Comparison of ENCODE assay signal across 8 cellular contexts in genomic region chr9:92138157-92138959, GRCh38. TPM values are rescaled to one million over a fixed set of nuclear protein-coding genes. Genes with fewer than 3 reads are reported as not detected.
DNase-seq lines count a peak whose midpoint lies in the region; ATAC-seq and TF ChIP-seq lines count a peak whose summit lies in the region.

No MANE protein-coding gene starts in this region.

- no peak overlapping the region for H3K9ac ChIP-seq in HCT116 (ENCODE audit: low read length)

- H3K4me3 Mint-ChIP-seq in CD4-positive, CD25-positive, alpha-beta regulatory T cell = no peak overlapping the region

- H4K20me1 ChIP-seq in HCT116 (ENCODE audit: insufficient read depth) = no peaks in the 10 kb centered on the region
- H4K20me1 ChIP-seq in PC-9 (ENCODE audit: insufficient read depth) = no peaks in the 10 kb centered on the region; the same call in 1 of the 2 replicates

- no peaks in the 10 kb centered on the region for H3F3A ChIP-seq in PC-9 (ENCODE audit: insufficient read depth, low read depth)

- H3K27me3 Mint-ChIP-seq in CD4-positive, CD25-positive, alpha-beta regulatory T cell = peaks cover 59% of the 10 kb centered on the region

- H3K4me2 ChIP-seq in HCT116 (ENCODE audit: low read length) = no peak overlapping the region
- peak overlapping the region; percentile 2; the same call in 1 of the 2 replicates for H3K4me2 ChIP-seq in PC-9

- TF ChIP-seq POLR2A in HCT116 (IDR thresholded peaks at IDR 0.05; ENCODE audit: borderline replicate concordance, extremely low read depth, insufficient read depth, insufficient read length) = no peak

- POLR2A ChIA-PET in HCT116 (lab: Charles Lee) = interaction anchor here (1.2 kb wide), 1 partner anchor 10 kb away, joined by 3 read pairs; no protein-coding TSS in a partner anchor
- POLR2A ChIA-PET in PC-9 (lab: Charles Lee; ENCODE audit: unreplicated experiment) = interaction anchor here (0.5 kb wide), 1 partner anchor 324 kb away, joined by 3 read pairs; no protein-coding TSS in a partner anchor

- H3K27me3 ChIP-seq in CD4-positive, CD25-positive, alpha-beta regulatory T cell (ENCODE audit: control insufficient read depth, insufficient read depth, low read length) = peaks cover 2% of the 10 kb centered on the region
- H3K27me3 ChIP-seq in HCT116 (ENCODE audit: insufficient read depth, low read length) = 0 out of 2 replicates have a peak, but pooled peaks cover 3% of the 10 kb centered on the region
- peaks cover 14% of the 10 kb centered on the region; the same call in 1 of the 2 replicates for H3K27me3 ChIP-seq in PC-9 (ENCODE audit: insufficient read depth, low read depth)
- peaks cover 0 to 15% of the 10 kb centered on the region in 2 donors for H3K27me3 ChIP-seq in tibial artery

- no peak overlapping the region for H3K4me3 ChIP-seq in CD4-positive, CD25-positive, alpha-beta regulatory T cell (ENCODE audit: low read depth, low read length)
- no peak overlapping the region for H3K4me3 ChIP-seq in HCT116 (replicated peaks in 1 of 2; ENCODE audit: low read depth in 1 of 2, low read length in 2 of 2)
- H3K4me3 ChIP-seq in PC-9 = no peak overlapping the region
- H3K4me3 ChIP-seq in fibroblast of pulmonary artery (replicated peaks; ENCODE audit: low read depth, low read length) = no peak overlapping the region
- H3K4me3 ChIP-seq in tibial artery = no peak overlapping the region

- no peaks in the 10 kb centered on the region for H3K36me3 ChIP-seq in CD4-positive, CD25-positive, alpha-beta regulatory T cell (ENCODE audit: control insufficient read depth, insufficient read depth, low read length)
- H3K36me3 ChIP-seq in HCT116 (ENCODE audit: control insufficient read depth in 1 of 2, insufficient read depth in 2 of 2, low read length in 2 of 2) (no peaks in the 10 kb centered on the region), PC-9 (ENCODE audit: low read depth) (no peaks in the 10 kb centered on the region), tibial artery (no peaks in the 10 kb centered on the region)

- TF ChIP-seq CTCF in HCT116 (IDR thresholded peaks at IDR 0.05 in 2 of 3, conservative IDR thresholded peaks at IDR 0.05 in 1 of 3; ENCODE audit: borderline replicate concordance in 1 of 3, insufficient read depth in 1 of 3, low read depth in 2 of 3, low read length in 2 of 3) (peak in 2 of 3 experiments; percentile 87 to 90; a peak in 4 of 6 replicates), PC-9 (conservative IDR thresholded peaks at IDR 0.05) (peak; percentile 92), fibroblast of pulmonary artery (IDR thresholded peaks at IDR 0.05; ENCODE audit: low read length, missing control alignments) (peak; percentile 71), omental fat pad (IDR thresholded peaks at IDR 0.05) (no peak), tibial artery (IDR thresholded peaks at IDR 0.05) (peak; percentile 62 to 85)

- H3K9me2 ChIP-seq in HCT116 (ENCODE audit: insufficient read depth) = no peaks in the 10 kb centered on the region
- no peaks in the 10 kb centered on the region for H3K9me2 ChIP-seq in PC-9 (ENCODE audit: insufficient read depth)

- H3K27ac ChIP-seq in CD4-positive, CD25-positive, alpha-beta regulatory T cell (ENCODE audit: insufficient read depth, low read length, poor library complexity, severe bottlenecking) = no peak overlapping the region
- no peak overlapping the region for H3K27ac ChIP-seq in HCT116 (ENCODE audit: low read depth, low read length)
- no peak overlapping the region for H3K27ac ChIP-seq in PC-9
- H3K27ac ChIP-seq in tibial artery = no peak overlapping the region

- RAD21 ChIA-PET in HCT116 (lab: Charles Lee; ENCODE audit: low non-redundant PET in 1 of 2, low total read pairs in 2 of 2, uncharacterized antibody in 2 of 2, unreplicated experiment in 2 of 2) = interaction anchor here (0.6 to 1.1 kb wide), 5 partner anchors 40 to 652 kb away, joined by 3 read pairs; no protein-coding TSS in a partner anchor

- peak; percentile 52 to 58 for ATAC-seq in CD4-positive, CD25-positive, alpha-beta regulatory T cell (ENCODE audit: low read depth in 2 of 2)
- ATAC-seq in HCT116 (peak; percentile 68), omental fat pad (ENCODE audit: low FRiP score) (peak; percentile 38), GM21367 (IDR thresholded peaks at IDR 0.05; ENCODE audit: unreplicated experiment) (no peak)

- H3K9me3 ChIP-seq in CD4-positive, CD25-positive, alpha-beta regulatory T cell (ENCODE audit: control insufficient read depth in 2 of 2, low read length in 2 of 2) = no peaks in the 10 kb centered on the region
- no peaks in the 10 kb centered on the region for H3K9me3 ChIP-seq in HCT116 (ENCODE audit: control insufficient read depth in 1 of 2, insufficient read depth in 1 of 2, low read depth in 1 of 2, low read length in 2 of 2)
- H3K9me3 ChIP-seq in PC-9 (ENCODE audit: insufficient read depth, low read depth) = no peaks in the 10 kb centered on the region
- H3K9me3 ChIP-seq in tibial artery = no peaks in the 10 kb centered on the region

- no peaks in the 10 kb centered on the region for H3K36me3 Mint-ChIP-seq in CD4-positive, CD25-positive, alpha-beta regulatory T cell

- no peak for TF ChIP-seq RAD21 in HCT116 (IDR thresholded peaks at IDR 0.05; ENCODE audit: low read depth)

- no peak overlapping the region for H3K27ac Mint-ChIP-seq in CD4-positive, CD25-positive, alpha-beta regulatory T cell

- no TSS peak for BruUV-seq in HCT116 (replicated peaks; lab: Mats Ljungman, UMichigan)
- no TSS peak for BruUV-seq in PC-9 (replicated peaks; lab: Mats Ljungman, UMichigan)

- peaks cover 18% of the 10 kb centered on the region for H3K4me1 ChIP-seq in CD4-positive, CD25-positive, alpha-beta regulatory T cell (ENCODE audit: control insufficient read depth, insufficient read depth, low read length, poor library complexity, severe bottlenecking)
- H3K4me1 ChIP-seq in HCT116 (ENCODE audit: control insufficient read depth in 1 of 2, insufficient read depth in 2 of 2, low read length in 2 of 2) = peaks cover 2 to 22% of the 10 kb centered on the region in 2 experiments; a peak in 3 of 4 replicates
- H3K4me1 ChIP-seq in PC-9 (replicated peaks; ENCODE audit: insufficient read depth) = peaks cover 9% of the 10 kb centered on the region; the same call in 1 of the 2 replicates
- peaks cover 0 to 33% (median 21%) of the 10 kb centered on the region in 4 donors for H3K4me1 ChIP-seq in tibial artery

- intact Hi-C loops in HCT116 (cut with micrococcal nuclease) = loop anchor here (2.0 to 5.0 kb wide), 4 partner anchors 99 to 654 kb away; no protein-coding TSS in a partner anchor
- intact Hi-C loops in PC-9 (cut with micrococcal nuclease; ENCODE audit: unreplicated experiment) = loop anchor here (1.0 kb wide), 1 partner anchor 496 kb away; no protein-coding TSS in a partner anchor
- intact Hi-C loops in tibial artery (cut with DNase I; ENCODE audit: low total_unique reads) = no loop called here

- peaks cover 0 to 16% (median 13%) of the 10 kb centered on the region in 4 donors for H3K4me1 Mint-ChIP-seq in CD4-positive, CD25-positive, alpha-beta regulatory T cell

- H3K79me2 ChIP-seq in HCT116 (ENCODE audit: insufficient read depth, low read length) = no peaks in the 10 kb centered on the region
- no peaks in the 10 kb centered on the region for H3K79me2 ChIP-seq in PC-9 (ENCODE audit: low read depth)

- CTCF ChIA-PET in HCT116 (lab: Charles Lee) (interaction anchor here (0.7 to 4.5 kb wide), 21 partner anchors 9 to 653 kb away, joined by 3 to 38 read pairs (median 4); partner anchors contain the start of gene CENPP), PC-9 (lab: Charles Lee) (interaction anchor here (0.6 to 1.2 kb wide), 6 partner anchors 74 to 497 kb away, joined by 3 to 4 read pairs (median 3); no protein-coding TSS in a partner anchor)

- peaks cover 0 to 1% (median 0%) of the 10 kb centered on the region in 7 donors for H3K9me3 Mint-ChIP-seq in CD4-positive, CD25-positive, alpha-beta regulatory T cell

- peak; percentile 56 to 64 (median 62) for DNase-seq in CD4-positive, CD25-positive, alpha-beta regulatory T cell
- DNase-seq in HCT116 (ENCODE audit: low read depth, low spot score) (no peak), PC-9 (peak in 1 of 2 experiments; percentile 75), fibroblast of pulmonary artery (ENCODE audit: low read depth) (peak; percentile 62), omental fat pad (ENCODE audit: low spot score) (peak; percentile 57), tibial artery (no peak)
- peak; percentile 48 to 65 for DNase-seq in activated T-helper 1 cell treated with anti-CD3 and anti-CD28 coated beads, Interleukin-2, amount 50 U/mL, for 16 hours (ENCODE audit: low read depth in 1 of 2, low spot score in 1 of 2)

- H2AFZ ChIP-seq in HCT116 (ENCODE audit: low read depth, low read length, poor library complexity, severe bottlenecking) (peak overlapping the region; percentile 78), PC-9 (no peak overlapping the region)

TF ChIP-seq in HCT116, 20 proteins besides CTCF, POLR2A, EP300 and RAD21 (continues in another document):
- no peak for TF ChIP-seq SRF (IDR thresholded peaks at IDR 0.05; ENCODE audit: low read depth)
- TF ChIP-seq YY1 (IDR thresholded peaks at IDR 0.05; ENCODE audit: extremely low read depth, insufficient replicate concordance, low read depth, low read length) = no peak
- TF ChIP-seq ATF3 (IDR thresholded peaks at IDR 0.05) = no peak
- no peak for TF ChIP-seq EGR1 (IDR thresholded peaks at IDR 0.05; ENCODE audit: low read depth)
- TF ChIP-seq ZNF274 (IDR thresholded peaks at IDR 0.05; ENCODE audit: low read depth, low read length) = no peak
- no peak for TF ChIP-seq EZH2phosphoT487 (IDR thresholded peaks at IDR 0.05; ENCODE audit: borderline replicate concordance)
- no peak for TF ChIP-seq SP1 (IDR thresholded peaks at IDR 0.05; ENCODE audit: low read depth)
- no peak for TF ChIP-seq CBX3 (IDR thresholded peaks at IDR 0.05; ENCODE audit: low read depth)
- TF ChIP-seq POLR2AphosphoS5 (IDR thresholded peaks at IDR 0.05; ENCODE audit: low read depth, low read length) = no peak

RNA-seq across cellular contexts. Expression of gene SPTLC1, which starts 23.1 kb away (rescaled TPM):
- total RNA-seq in CD4-positive, CD25-positive, alpha-beta regulatory T cell = 51.2 TPM
- 10 to 100 TPM; 44.0 to 50.7 (median 47.6) TPM for polyA plus RNA-seq in CD4-positive, CD25-positive, alpha-beta regulatory T cell
- 81.7 TPM for total RNA-seq in HCT116 (2021; ENCODE audit: unreplicated experiment)
- polyA plus RNA-seq in HCT116 (2012) = 63.6 and 69.4 TPM in 2 replicates
- 80.9 and 103 TPM in 2 replicates for total RNA-seq in PC-9 (2021)
- total RNA-seq in omental fat pad = 10 to 100 TPM; 71.1 to 92.0 (median 89.1) TPM

Comparison
In these comparisons a context has a peak if more than half of its experiments do, and no peak if none do; other contexts are left out.
1. DNase-seq: peak in CD4-positive, CD25-positive, alpha-beta regulatory T cell (3 of 3), activated T-helper 1 cell treated with anti-CD3 and anti-CD28 coated beads, Interleukin-2, amount 50 U/mL, for 16 hours (2 of 2), fibroblast of pulmonary artery (single experiment) and omental fat pad (single experiment); none in HCT116 (single experiment) and tibial artery (0 of 2).
2. CTCF ChIP-seq: peak in HCT116 (2 of 3), PC-9 (single experiment), fibroblast of pulmonary artery (single experiment) and tibial artery (2 of 2); none in omental fat pad (0 of 3).